18 cellular contexts compared by ENCODE assay signal in the genomic region with DNA sequence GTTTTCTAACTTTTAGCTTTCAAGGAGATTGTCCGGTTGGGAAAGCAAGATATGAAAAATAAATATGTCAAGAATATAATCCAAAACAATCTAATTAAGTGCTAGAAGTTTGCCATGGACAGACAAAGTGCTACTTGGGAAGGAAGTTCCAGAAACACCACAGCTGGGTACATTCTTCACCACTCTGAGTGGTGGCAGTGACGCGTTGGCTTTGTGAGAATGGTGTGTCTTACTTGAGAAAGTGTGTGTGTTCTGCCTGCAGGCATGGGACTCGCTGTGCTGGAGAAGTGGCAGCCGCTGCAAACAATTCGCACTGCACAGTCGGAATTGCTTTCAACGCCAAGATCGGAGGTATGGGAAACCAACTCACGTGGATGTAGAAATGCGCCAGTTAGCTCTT.
DNase-seq lines count a peak whose midpoint lies in the region; ATAC-seq and TF ChIP-seq lines count a peak whose summit lies in the region.
"Had no signal": no experiment of that assay in that cellular context is flagged by ENCODE, and none has a peak within 500 bp of the region (broad histone marks: within the 10 kb centered on the region; RNA-seq: fewer than 3 reads in every experiment).

No MANE protein-coding gene starts in this region.

- peaks cover 11% of the 10 kb centered on the region for H3K36me3 ChIP-seq in upper lobe of right lung
- H3K36me3 ChIP-seq: BLaER1 had no signal

- DNase-seq in H4 (ENCODE audit: low spot score) (peak; percentile 8), NCI-H69 (lab: John Stamatoyannopoulos, UW) (peak; percentile 27), medulla oblongata (ENCODE audit: extremely low spot score) (peak; percentile 22), upper lobe of right lung (no peak), NCI-H510A treated with DMSO at 0.1 percent for 48 hours (lab: John Stamatoyannopoulos, UW) (no peak), DMS53 treated with DMSO at 0.1 percent for 48 hours (lab: John Stamatoyannopoulos, UW; ENCODE audit: unreplicated experiment) (no peak), posterior cingulate gyrus (no peak), 8988T (no peak)
- DNase-seq: Caco-2; CD4-positive, CD25-positive, alpha-beta regulatory T cell; CD8-positive, alpha-beta T cell; DMS153; DMS79; GM23248; H7; HCEC 1CT had no signal

- H3K9me3 ChIP-seq in upper lobe of right lung = no peaks in the 10 kb centered on the region
- H3K9me3 ChIP-seq: BLaER1, Caco-2 had no signal

- no peak overlapping the region for H3K4me3 ChIP-seq in upper lobe of right lung
- H3K4me3 ChIP-seq: BLaER1, GM23248 had no signal

- no peak overlapping the region for H3K27ac ChIP-seq in upper lobe of right lung
- H3K27ac ChIP-seq: BLaER1, C4-2B, GM23248 had no signal

- intact Hi-C loops in upper lobe of right lung (cut with DNase I) (no loop called here), posterior cingulate gyrus (cut with DNase I) (no loop called here)

- no peaks in the 10 kb centered on the region for H3K27me3 ChIP-seq in upper lobe of right lung
- H3K27me3 ChIP-seq: BLaER1 had no signal

- H3K4me1 ChIP-seq in upper lobe of right lung = no peaks in the 10 kb centered on the region
- H3K4me1 ChIP-seq: BLaER1, Caco-2 had no signal

- no peak for TF ChIP-seq CTCF in upper lobe of right lung (IDR thresholded peaks at IDR 0.05)

- ATAC-seq in upper lobe of right lung = peak; percentile 53
- ATAC-seq: CD8-positive, alpha-beta T cell had no signal

Comparison
In these comparisons a context has a peak if more than half of its experiments do, and no peak if none do; other contexts are left out.
1. DNase-seq: peak in H4 (single experiment), NCI-H69 (single experiment) and medulla oblongata (single experiment); none in upper lobe of right lung (single experiment), NCI-H510A treated with DMSO at 0.1 percent for 48 hours (single experiment), DMS53 treated with DMSO at 0.1 percent for 48 hours (single experiment), posterior cingulate gyrus (0 of 10) and 8988T (single experiment).